Comparison of ENCODE assay signal across 11 cellular contexts in the genomic region with DNA sequence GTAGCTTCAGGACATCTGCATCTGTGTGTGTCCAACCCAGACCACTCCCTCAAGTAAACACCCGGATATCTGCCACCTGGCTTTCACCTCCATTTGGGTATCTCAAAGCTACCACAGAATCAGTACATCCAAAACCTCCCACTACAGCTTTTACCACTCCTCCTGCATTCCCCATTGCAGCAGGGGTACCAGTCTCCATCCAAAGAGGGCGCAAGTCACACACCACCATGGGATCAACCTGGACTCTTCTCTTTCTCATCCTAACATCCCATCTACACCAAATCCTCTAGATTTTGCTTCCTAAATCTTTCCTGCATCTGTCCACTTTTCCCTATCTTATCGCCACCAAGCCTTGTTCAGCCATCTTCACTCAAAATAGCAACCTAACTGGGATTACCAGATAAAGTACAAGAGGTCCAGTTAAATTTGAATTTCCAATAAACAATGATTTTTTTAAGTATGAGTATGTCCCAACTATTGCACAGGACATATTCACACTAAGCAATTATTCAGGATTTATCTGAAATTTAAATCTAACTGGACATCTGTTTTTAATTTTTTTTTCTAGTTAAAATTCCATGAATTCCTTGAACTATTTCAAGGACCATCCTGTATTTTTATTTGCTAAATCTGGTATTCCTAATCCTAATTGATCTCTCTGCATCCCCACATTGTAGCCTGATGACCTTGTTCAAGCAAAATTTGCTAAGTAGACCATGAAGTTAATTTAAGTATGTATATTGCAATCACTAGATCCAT.
DNase-seq lines count a peak whose midpoint lies in the region; ATAC-seq and TF ChIP-seq lines count a peak whose summit lies in the region.
"Had no signal": no experiment of that assay in that cellular context is flagged by ENCODE, and none has a peak within 500 bp of the region (broad histone marks: within the 10 kb centered on the region; RNA-seq: fewer than 3 reads in every experiment).

No MANE protein-coding gene starts in this region.

- 61 to 78% methylated on average over 3 of the region's 3 CpGs for WGBS in GM23248 (ENCODE audit: low coverage in 1 of 2, low lambda C conversion rate in 2 of 2, missing lambda C conversion rate in 2 of 2), 2 experiments

- H3K9me3 ChIP-seq in GM23248 (ENCODE audit: low read depth) (no peaks in the 10 kb centered on the region), OCI-LY7 (ENCODE audit: low read length) (0 out of 2 replicates have a peak, but pooled peaks cover 7% of the 10 kb centered on the region), upper lobe of right lung (no peaks in the 10 kb centered on the region)

- H3F3A ChIP-seq in GM23248 (ENCODE audit: insufficient read depth): no peaks in the 10 kb centered on the region; the same call in 1 of the 2 replicates

- peaks cover 10% of the 10 kb centered on the region; the same call in 1 of the 2 replicates for H3K4me1 ChIP-seq in GM23248 (ENCODE audit: insufficient read depth)
- no peaks in the 10 kb centered on the region for H3K4me1 ChIP-seq in OCI-LY7 (ENCODE audit: insufficient read depth, low read length, poor library complexity, severe bottlenecking)
- H3K4me1 ChIP-seq in foreskin keratinocyte: no peaks in the 10 kb centered on the region
- no peaks in the 10 kb centered on the region for H3K4me1 ChIP-seq in upper lobe of right lung
- H3K4me1 ChIP-seq: stomach had no signal

- no peak overlapping the region for H2AFZ ChIP-seq in GM23248
- H2AFZ ChIP-seq in OCI-LY7 (ENCODE audit: low read length): no peak overlapping the region

- BruUV-seq in OCI-LY7 (replicated peaks; lab: Mats Ljungman, UMichigan): no TSS peak

- CTCF ChIA-PET in OCI-LY7 (lab: Charles Lee; ENCODE audit: unreplicated experiment): no interaction called here

- peaks cover 34% of the 10 kb centered on the region for H3K27me3 ChIP-seq in GM23248 (replicated peaks; ENCODE audit: insufficient read depth)
- peaks cover 30% of the 10 kb centered on the region for H3K27me3 ChIP-seq in foreskin keratinocyte
- H3K27me3 ChIP-seq in upper lobe of right lung: peaks cover 15% of the 10 kb centered on the region

- no peaks in the 10 kb centered on the region for H3K9me2 ChIP-seq in GM23248 (ENCODE audit: insufficient read depth)
- no peaks in the 10 kb centered on the region for H3K9me2 ChIP-seq in OCI-LY7 (ENCODE audit: insufficient read depth, low read length)

- H3K4me2 ChIP-seq in GM23248 (ENCODE audit: unreplicated experiment) (no peak overlapping the region), OCI-LY7 (ENCODE audit: low read length) (no peak overlapping the region)

- no peak overlapping the region for H3K9ac ChIP-seq in GM23248

- POLR2A ChIA-PET in OCI-LY7 (lab: Charles Lee): no interaction called here

- H3K36me3 ChIP-seq in GM23248 (ENCODE audit: low read depth) (no peaks in the 10 kb centered on the region), OCI-LY7 (ENCODE audit: insufficient read depth, low read length) (no peaks in the 10 kb centered on the region), upper lobe of right lung (no peaks in the 10 kb centered on the region)
- H3K36me3 ChIP-seq: stomach had no signal

- DNase-seq in AG09309 (ENCODE audit: low read depth) (peak; percentile 23), GM23248 (peak; percentile 29), OCI-LY7 (ENCODE audit: low spot score) (no peak), foreskin keratinocyte (no peak), DMS79 (lab: John Stamatoyannopoulos, UW) (no peak), upper lobe of right lung (no peak)
- DNase-seq: activated CD4-positive, alpha-beta T cell treated with anti-CD3 and anti-CD28 coated beads, Interleukin-2, amount 50 U/mL, for 48 hours; stomach had no signal

- in situ Hi-C loops in GM23248 (cut with MboI): no loop called here

- H4K20me1 ChIP-seq in GM23248 (ENCODE audit: insufficient read depth) (no peaks in the 10 kb centered on the region), OCI-LY7 (ENCODE audit: insufficient read depth, low read length) (no peaks in the 10 kb centered on the region)

- TF ChIP-seq CTCF in AG09309 (IDR thresholded peaks at IDR 0.05; ENCODE audit: control insufficient read depth, insufficient read depth, low read depth, low read length, missing control alignments) (peak; percentile 46), OCI-LY7 (conservative IDR thresholded peaks at IDR 0.05; ENCODE audit: low read length) (peak; percentile 59), foreskin keratinocyte (conservative IDR thresholded peaks at IDR 0.05) (peak; percentile 42), upper lobe of right lung (IDR thresholded peaks at IDR 0.05) (no peak)

- intact Hi-C loops in OCI-LY7 (cut with micrococcal nuclease; ENCODE audit: unreplicated experiment) (no loop called here), upper lobe of right lung (cut with DNase I) (no loop called here)

- H3K27ac ChIP-seq in GM23248: no peak overlapping the region
- no peak overlapping the region for H3K27ac ChIP-seq in OCI-LY7 (ENCODE audit: low read depth, low read length, poor library complexity, severe bottlenecking)
- no peak overlapping the region for H3K27ac ChIP-seq in foreskin keratinocyte
- no peak overlapping the region for H3K27ac ChIP-seq in upper lobe of right lung
- H3K27ac ChIP-seq: skin epidermis, stomach had no signal

- no peak for ATAC-seq in foreskin keratinocyte
- no peak for ATAC-seq in GM21737 (IDR thresholded peaks at IDR 0.05; ENCODE audit: unreplicated experiment)
- ATAC-seq in HG03196 (IDR thresholded peaks at IDR 0.05; ENCODE audit: unreplicated experiment): no peak
- no peak for ATAC-seq in upper lobe of right lung

- H3K4me3 ChIP-seq in AG09309 (ENCODE audit: control insufficient read depth, low read depth, low read length): no peak overlapping the region
- no peak overlapping the region for H3K4me3 ChIP-seq in GM23248
- no peak overlapping the region for H3K4me3 ChIP-seq in OCI-LY7 (ENCODE audit: low read depth, low read length, poor library complexity, severe bottlenecking)
- no peak overlapping the region for H3K4me3 ChIP-seq in upper lobe of right lung
- H3K4me3 ChIP-seq: skin epidermis, stomach had no signal

- H3K79me2 ChIP-seq in GM23248 (ENCODE audit: insufficient read depth) (no peaks in the 10 kb centered on the region), OCI-LY7 (ENCODE audit: insufficient read depth, low read depth, low read length) (no peaks in the 10 kb centered on the region)

Comparison
In these comparisons a context has a peak if more than half of its experiments do, and no peak if none do; other contexts are left out.
1. DNase-seq: peak in AG09309 (single experiment) and GM23248 (single experiment); none in OCI-LY7 (single experiment), foreskin keratinocyte (0 of 2), DMS79 (single experiment) and upper lobe of right lung (single experiment).